1 cellular context compared by ENCODE assay signal in genomic region chr7:35646289-35647033, GRCh38.
TF ChIP-seq lines count a peak whose summit lies in the region.

No MANE protein-coding gene starts in this region.

TF ChIP-seq in GM12878, 131 proteins besides CTCF, POLR2A, EP300 and RAD21:
- TF ChIP-seq, protein P1, sequence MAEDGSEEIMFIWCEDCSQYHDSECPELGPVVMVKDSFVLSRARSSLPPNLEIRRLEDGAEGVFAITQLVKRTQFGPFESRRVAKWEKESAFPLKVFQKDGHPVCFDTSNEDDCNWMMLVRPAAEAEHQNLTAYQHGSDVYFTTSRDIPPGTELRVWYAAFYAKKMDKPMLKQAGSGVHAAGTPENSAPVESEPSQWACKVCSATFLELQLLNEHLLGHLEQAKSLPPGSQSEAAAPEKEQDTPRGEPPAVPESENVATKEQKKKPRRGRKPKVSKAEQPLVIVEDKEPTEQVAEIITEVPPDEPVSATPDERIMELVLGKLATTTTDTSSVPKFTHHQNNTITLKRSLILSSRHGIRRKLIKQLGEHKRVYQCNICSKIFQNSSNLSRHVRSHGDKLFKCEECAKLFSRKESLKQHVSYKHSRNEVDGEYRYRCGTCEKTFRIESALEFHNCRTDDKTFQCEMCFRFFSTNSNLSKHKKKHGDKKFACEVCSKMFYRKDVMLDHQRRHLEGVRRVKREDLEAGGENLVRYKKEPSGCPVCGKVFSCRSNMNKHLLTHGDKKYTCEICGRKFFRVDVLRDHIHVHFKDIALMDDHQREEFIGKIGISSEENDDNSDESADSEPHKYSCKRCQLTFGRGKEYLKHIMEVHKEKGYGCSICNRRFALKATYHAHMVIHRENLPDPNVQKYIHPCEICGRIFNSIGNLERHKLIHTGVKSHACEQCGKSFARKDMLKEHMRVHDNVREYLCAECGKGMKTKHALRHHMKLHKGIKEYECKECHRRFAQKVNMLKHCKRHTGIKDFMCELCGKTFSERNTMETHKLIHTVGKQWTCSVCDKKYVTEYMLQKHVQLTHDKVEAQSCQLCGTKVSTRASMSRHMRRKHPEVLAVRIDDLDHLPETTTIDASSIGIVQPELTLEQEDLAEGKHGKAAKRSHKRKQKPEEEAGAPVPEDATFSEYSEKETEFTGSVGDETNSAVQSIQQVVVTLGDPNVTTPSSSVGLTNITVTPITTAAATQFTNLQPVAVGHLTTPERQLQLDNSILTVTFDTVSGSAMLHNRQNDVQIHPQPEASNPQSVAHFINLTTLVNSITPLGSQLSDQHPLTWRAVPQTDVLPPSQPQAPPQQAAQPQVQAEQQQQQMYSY (CRISPR knock-in tag; IDR thresholded peaks at IDR 0.05): no peak
- no peak for TF ChIP-seq E4F1 (IDR thresholded peaks at IDR 0.05; ENCODE audit: borderline replicate concordance, partially characterized antibody)
- no peak for TF ChIP-seq ZBED1 (IDR thresholded peaks at IDR 0.05; ENCODE audit: borderline replicate concordance)
- TF ChIP-seq BHLHE40 (IDR thresholded peaks at IDR 0.05; ENCODE audit: borderline replicate concordance in 1 of 2, low read depth in 2 of 2, low read length in 1 of 2): no peak
- TF ChIP-seq BRCA1 (IDR thresholded peaks at IDR 0.05; ENCODE audit: low read depth, low read length): no peak
- TF ChIP-seq ZNF207 (IDR thresholded peaks at IDR 0.05; ENCODE audit: borderline replicate concordance): no peak
- TF ChIP-seq, protein P2, sequence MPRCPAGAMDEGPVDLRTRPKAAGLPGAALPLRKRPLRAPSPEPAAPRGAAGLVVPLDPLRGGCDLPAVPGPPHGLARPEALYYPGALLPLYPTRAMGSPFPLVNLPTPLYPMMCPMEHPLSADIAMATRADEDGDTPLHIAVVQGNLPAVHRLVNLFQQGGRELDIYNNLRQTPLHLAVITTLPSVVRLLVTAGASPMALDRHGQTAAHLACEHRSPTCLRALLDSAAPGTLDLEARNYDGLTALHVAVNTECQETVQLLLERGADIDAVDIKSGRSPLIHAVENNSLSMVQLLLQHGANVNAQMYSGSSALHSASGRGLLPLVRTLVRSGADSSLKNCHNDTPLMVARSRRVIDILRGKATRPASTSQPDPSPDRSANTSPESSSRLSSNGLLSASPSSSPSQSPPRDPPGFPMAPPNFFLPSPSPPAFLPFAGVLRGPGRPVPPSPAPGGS (IDR thresholded peaks at IDR 0.05; ENCODE audit: borderline replicate concordance, insufficient read depth, low read depth, low read length, poor library complexity, severe bottlenecking): no peak
- TF ChIP-seq ZNF622 (IDR thresholded peaks at IDR 0.05): no peak
- TF ChIP-seq ZBTB4 (CRISPR knock-in tag; IDR thresholded peaks at IDR 0.05): no peak
- TF ChIP-seq MLLT1 (IDR thresholded peaks at IDR 0.05): no peak
- TF ChIP-seq RELA (IDR thresholded peaks at IDR 0.05; ENCODE audit: borderline replicate concordance, partially characterized antibody): no peak
- TF ChIP-seq SMARCA5 (IDR thresholded peaks at IDR 0.05): no peak
TF ChIP-seq in GM12878: peak in this region for 0.
